22 cellular contexts compared by ENCODE assay signal in the genomic region with DNA sequence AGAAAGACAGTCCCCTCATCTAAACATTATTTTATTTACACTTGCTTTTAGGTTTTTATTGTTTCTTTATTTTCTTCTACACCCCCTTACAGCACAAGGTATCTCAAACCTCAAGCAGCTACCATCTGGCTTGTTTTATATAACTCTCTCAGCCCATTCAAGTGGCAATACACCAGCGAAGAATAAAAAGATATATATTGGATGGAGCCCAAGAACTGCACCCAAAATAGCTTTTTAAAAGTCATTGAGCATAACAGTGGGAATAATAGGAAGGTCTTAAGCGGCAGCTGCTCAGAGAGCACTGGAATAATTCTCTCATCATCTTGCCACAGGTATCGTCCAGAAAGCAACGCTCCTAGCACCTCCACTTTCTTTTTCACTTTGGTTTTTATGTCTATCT.
A peak's percentile ranks its signal among the peaks of the same experiment; 100 is the strongest.
DNase-seq lines count a peak whose midpoint lies in the region; ATAC-seq, FAIRE-seq and TF ChIP-seq lines count a peak whose summit lies in the region.
"Had no signal": no experiment of that assay in that cellular context is flagged by ENCODE, and none has a peak within 500 bp of the region (broad histone marks: within the 10 kb centered on the region; RNA-seq: fewer than 3 reads in every experiment).

No MANE protein-coding gene starts in this region.

- CTCF ChIA-PET in activated CD4-positive, alpha-beta T cell treated with anti-CD3 and anti-CD28 coated beads, Interleukin-2, amount 10 ng/mL, durations not matched to agents 7 days and 5 days (lab: Charles Lee), result no interaction called here

- no peaks in the 10 kb centered on the region for H3K27me3 Mint-ChIP-seq in activated CD4-positive, alpha-beta T cell treated with anti-CD3 and anti-CD28 coated beads, Interleukin-2, amount 10 ng/mL, durations not matched to agents 7 days and 5 days
- H3K27me3 Mint-ChIP-seq: activated B cell treated with CpG ODN at 0.5 μM for 24 hours; activated T-helper 17 cell treated with anti-CD3 and anti-CD28 coated beads, Interleukin-2, amount 50 U/mL, for 72 hours; stimulated activated memory B cell treated with anti-CD40 and anti-IgM and Interleukin-4, amounts not matched to agents 10 μg/mL and 1 μg/mL and 100 μg/mL, for 72 hours had no signal

- no peak for TF ChIP-seq CTCF in MM.1S (IDR thresholded peaks at IDR 0.05; ENCODE audit: low read length)
- no peak for TF ChIP-seq CTCF in left ventricle myocardium inferior (IDR thresholded peaks at IDR 0.05; ENCODE audit: borderline replicate concordance)
- TF ChIP-seq CTCF in left lung (IDR thresholded peaks at IDR 0.05), result no peak
- TF ChIP-seq CTCF in kidney (IDR thresholded peaks at IDR 0.05; ENCODE audit: borderline replicate concordance, extremely low read depth, insufficient read depth), result no peak

- H3K36me3 Mint-ChIP-seq in activated CD4-positive, alpha-beta T cell treated with anti-CD3 and anti-CD28 coated beads, Interleukin-2, amount 10 ng/mL, durations not matched to agents 7 days and 5 days (ENCODE audit: low read depth), result no peaks in the 10 kb centered on the region
- H3K36me3 Mint-ChIP-seq: stimulated activated memory B cell treated with anti-CD40 and anti-IgM and Interleukin-4, amounts not matched to agents 10 μg/mL and 1 μg/mL and 100 μg/mL, for 72 hours had no signal

- H3K27ac Mint-ChIP-seq in activated CD4-positive, alpha-beta T cell treated with anti-CD3 and anti-CD28 coated beads, Interleukin-2, amount 10 ng/mL, durations not matched to agents 7 days and 5 days, result no peak overlapping the region
- H3K27ac Mint-ChIP-seq: activated B cell treated with CpG ODN at 0.5 μM for 24 hours; activated T-helper 17 cell treated with anti-CD3 and anti-CD28 coated beads, Interleukin-2, amount 50 U/mL, for 72 hours; stimulated activated memory B cell treated with anti-CD40 and anti-IgM and Interleukin-4, amounts not matched to agents 10 μg/mL and 1 μg/mL and 100 μg/mL, for 72 hours; T-helper 2 cell treated with Interferon-gamma antibody and Interleukin-4, amounts not matched to agents 5 μg/mL and 100 μg/mL, for 36 hours had no signal

- peak overlapping the region; percentile 12 for H2AFZ ChIP-seq in MM.1S (ENCODE audit: low read length)
- H2AFZ ChIP-seq: GM23248 had no signal

- peaks cover 5% of the 10 kb centered on the region; the same call in 1 of the 2 replicates for H3F3A ChIP-seq in MM.1S (ENCODE audit: insufficient read depth, low read length)

- FAIRE-seq in kidney (lab: Jason Lieb, UNC), result no peak
- FAIRE-seq: keratinocyte had no signal

- H3K9me2 ChIP-seq in MM.1S (replicated peaks; ENCODE audit: insufficient read depth, low read length), result no peaks in the 10 kb centered on the region

- intact Hi-C loops in left ventricle myocardium inferior (cut with micrococcal nuclease) (no loop called here), left lung (cut with DNase I) (no loop called here), kidney (cut with DNase I) (no loop called here)

- H3K36me3 ChIP-seq in MM.1S (replicated peaks; ENCODE audit: insufficient read depth, low read length), result no peaks in the 10 kb centered on the region
- H3K36me3 ChIP-seq in left ventricle myocardium inferior, result no peaks in the 10 kb centered on the region
- H3K36me3 ChIP-seq in left lung, result no peaks in the 10 kb centered on the region
- no peaks in the 10 kb centered on the region for H3K36me3 ChIP-seq in kidney (ENCODE audit: control insufficient read depth in 1 of 2, insufficient read depth in 2 of 2, low read length in 2 of 2)
- H3K36me3 ChIP-seq: tibial nerve had no signal

- peaks cover 17% of the 10 kb centered on the region; the same call in 1 of the 2 replicates for H3K4me1 ChIP-seq in MM.1S (ENCODE audit: low read length)
- peaks cover 5% of the 10 kb centered on the region for H3K4me1 ChIP-seq in left ventricle myocardium inferior
- H3K4me1 ChIP-seq in left lung, result no peaks in the 10 kb centered on the region
- H3K4me1 ChIP-seq in kidney (ENCODE audit: control insufficient read depth in 1 of 2, insufficient read depth in 1 of 2, low read depth in 1 of 2, low read length in 2 of 2), result no peaks in the 10 kb centered on the region
- H3K4me1 ChIP-seq: SJSA1, tibial nerve had no signal

- no peaks in the 10 kb centered on the region for H3K4me1 Mint-ChIP-seq in activated CD4-positive, alpha-beta T cell treated with anti-CD3 and anti-CD28 coated beads, Interleukin-2, amount 10 ng/mL, durations not matched to agents 7 days and 5 days
- H3K4me1 Mint-ChIP-seq: activated T-helper 17 cell treated with anti-CD3 and anti-CD28 coated beads, Interleukin-2, amount 50 U/mL, for 72 hours had no signal

- H3K9me3 ChIP-seq in MM.1S (replicated peaks; ENCODE audit: insufficient read depth, low read length) (no peaks in the 10 kb centered on the region), left ventricle myocardium inferior (replicated peaks) (no peaks in the 10 kb centered on the region), left lung (no peaks in the 10 kb centered on the region), kidney (ENCODE audit: control insufficient read depth in 1 of 2, low read length in 2 of 2) (no peaks in the 10 kb centered on the region)
- H3K9me3 ChIP-seq: BE2C, SJSA1, tibial nerve had no signal

- H3K27ac ChIP-seq in MM.1S (ENCODE audit: low read length) (no peak overlapping the region), left ventricle myocardium inferior (replicated peaks) (no peak overlapping the region), left lung (no peak overlapping the region), kidney (ENCODE audit: low read depth in 2 of 2, low read length in 2 of 2) (no peak overlapping the region)
- H3K27ac ChIP-seq: GM23248, SJSA1, tibial nerve had no signal

- peak overlapping the region; percentile 75 for H3K4me2 ChIP-seq in MM.1S (ENCODE audit: low read depth, low read length)

- no peaks in the 10 kb centered on the region for H3K9me3 Mint-ChIP-seq in activated CD4-positive, alpha-beta T cell treated with anti-CD3 and anti-CD28 coated beads, Interleukin-2, amount 10 ng/mL, durations not matched to agents 7 days and 5 days
- H3K9me3 Mint-ChIP-seq: activated B cell treated with CpG ODN at 0.5 μM for 24 hours; neural crest cell; stimulated activated memory B cell treated with anti-CD40 and anti-IgM and Interleukin-4, amounts not matched to agents 10 μg/mL and 1 μg/mL and 100 μg/mL, for 72 hours had no signal

- H3K27me3 ChIP-seq in MM.1S (replicated peaks; ENCODE audit: insufficient read depth, low read length) (no peaks in the 10 kb centered on the region), left ventricle myocardium inferior (ENCODE audit: low read depth) (no peaks in the 10 kb centered on the region), left lung (no peaks in the 10 kb centered on the region)
- H3K27me3 ChIP-seq: BE2C, SJSA1, tibial nerve had no signal

- ATAC-seq in left lung, result no peak
- ATAC-seq: activated T-helper 17 cell treated with anti-CD3 and anti-CD28 coated beads, Interleukin-2, amount 50 U/mL, for 72 hours; stimulated activated memory B cell treated with anti-CD40 and anti-IgM and Interleukin-4, amounts not matched to agents 10 μg/mL and 1 μg/mL and 100 μg/mL, for 72 hours had no signal

- POLR2A ChIA-PET in activated CD4-positive, alpha-beta T cell treated with anti-CD3 and anti-CD28 coated beads, Interleukin-2, amount 10 ng/mL, durations not matched to agents 7 days and 5 days (lab: Charles Lee), result no interaction called here

- H3K4me3 ChIP-seq in MM.1S (ENCODE audit: low read length) (peak overlapping the region; percentile 62), left ventricle myocardium inferior (peak overlapping the region; percentile 42), left lung (no peak overlapping the region), kidney (ENCODE audit: low read length in 2 of 2) (no peak overlapping the region)
- H3K4me3 ChIP-seq: GM23248, SJSA1, tibial nerve had no signal

- no peaks in the 10 kb centered on the region for H3K79me2 ChIP-seq in MM.1S (ENCODE audit: low read length)

- peak; percentile 42 for DNase-seq in MM.1S
- DNase-seq in NCI-H187 (lab: John Stamatoyannopoulos, UW), result peak; percentile 80 to 83
- DNase-seq in NCI-H524 treated with DMSO at 0.1 percent for 48 hours (lab: John Stamatoyannopoulos, UW), result peak; percentile 45
- no peak for DNase-seq in left ventricle myocardium inferior
- DNase-seq in left lung, result no peak
- DNase-seq in kidney, result no peak
- no peak for DNase-seq in activated CD4-positive, alpha-beta T cell treated with anti-CD3 and anti-CD28 coated beads, Interleukin-2, amount 10 ng/mL, durations not matched to agents 7 days and 5 days
- DNase-seq: activated B cell treated with CpG ODN at 0.5 μM for 24 hours; BE2C; Calu3; effector CD8-positive, alpha-beta T cell; GM23248; IMR-90; mesendoderm; stimulated activated CD4-positive, alpha-beta T cell treated with anti-CD3 and anti-CD28 coated beads, Interleukin-12 subunit alpha, Interleukin-12 subunit beta, amount 100 ng/mL, for 4 hours had no signal

- H3K4me3 Mint-ChIP-seq in activated CD4-positive, alpha-beta T cell treated with anti-CD3 and anti-CD28 coated beads, Interleukin-2, amount 10 ng/mL, durations not matched to agents 7 days and 5 days, result no peak overlapping the region
- H3K4me3 Mint-ChIP-seq: activated B cell treated with CpG ODN at 0.5 μM for 24 hours; activated T-helper 17 cell treated with anti-CD3 and anti-CD28 coated beads, Interleukin-2, amount 50 U/mL, for 72 hours; neural crest cell; stimulated activated memory B cell treated with anti-CD40 and anti-IgM and Interleukin-4, amounts not matched to agents 10 μg/mL and 1 μg/mL and 100 μg/mL, for 72 hours; T-helper 2 cell treated with Interferon-gamma antibody and Interleukin-4, amounts not matched to agents 5 μg/mL and 100 μg/mL, for 36 hours had no signal

- H3K9ac ChIP-seq in MM.1S (ENCODE audit: low read length), result peak overlapping the region; percentile 17; the same call in 1 of the 2 replicates
- no peak overlapping the region for H3K9ac ChIP-seq in kidney (ENCODE audit: low read length in 2 of 2)
- H3K9ac ChIP-seq: GM23248 had no signal

- no peaks in the 10 kb centered on the region for H4K20me1 ChIP-seq in MM.1S (ENCODE audit: insufficient read depth, low read length)

Comparison
In these comparisons a context has a peak if more than half of its experiments do, and no peak if none do; other contexts are left out.
1. DNase-seq: peak in MM.1S (single experiment), NCI-H187 (2 of 2) and NCI-H524 treated with DMSO at 0.1 percent for 48 hours (single experiment); none in left ventricle myocardium inferior (single experiment), left lung (0 of 2), kidney (single experiment) and activated CD4-positive, alpha-beta T cell treated with anti-CD3 and anti-CD28 coated beads, Interleukin-2, amount 10 ng/mL, durations not matched to agents 7 days and 5 days (single experiment).
2. H3K4me3 ChIP-seq: peak in MM.1S (single experiment) and left ventricle myocardium inferior (single experiment); none in left lung (0 of 2) and kidney (0 of 2).